1 cellular context compared by ENCODE assay signal in genomic region chr14:62781328-62781727, GRCh38.
TF ChIP-seq lines count a peak whose summit lies in the region.

No MANE protein-coding gene starts in this region.

TF ChIP-seq in H1, 55 proteins besides CTCF, POLR2A, EP300 and RAD21:
- TF ChIP-seq HDAC2 (IDR thresholded peaks at IDR 0.05; ENCODE audit: borderline replicate concordance in 1 of 2, low read depth in 2 of 2, low read length in 2 of 2) = peak in 1 of 2 experiments; percentile 50; a peak in 1 of 4 replicates
- TF ChIP-seq TEAD4 (IDR thresholded peaks at IDR 0.05; ENCODE audit: low read depth, low read length) = peak; percentile 45; the same call in 1 of the 2 replicates
- peak; percentile 100 for TF ChIP-seq TCF12 (IDR thresholded peaks at IDR 0.05; ENCODE audit: low read depth, low read length)
- TF ChIP-seq RXRA (IDR thresholded peaks at IDR 0.05; ENCODE audit: insufficient read depth, low read depth, low read length) = 0 out of 2 replicates have a peak, but pooled peaks have one; percentile 61
- peak; percentile 87 for TF ChIP-seq POLR2AphosphoS5 (IDR thresholded peaks at IDR 0.05; ENCODE audit: low read depth, low read length)
- peak; percentile 38 for TF ChIP-seq NANOG (IDR thresholded peaks at IDR 0.05; ENCODE audit: insufficient read depth, low read depth, low read length, poor library complexity, severe bottlenecking)
